ENCODE assay signal across 9 cellular contexts in the genomic region with DNA sequence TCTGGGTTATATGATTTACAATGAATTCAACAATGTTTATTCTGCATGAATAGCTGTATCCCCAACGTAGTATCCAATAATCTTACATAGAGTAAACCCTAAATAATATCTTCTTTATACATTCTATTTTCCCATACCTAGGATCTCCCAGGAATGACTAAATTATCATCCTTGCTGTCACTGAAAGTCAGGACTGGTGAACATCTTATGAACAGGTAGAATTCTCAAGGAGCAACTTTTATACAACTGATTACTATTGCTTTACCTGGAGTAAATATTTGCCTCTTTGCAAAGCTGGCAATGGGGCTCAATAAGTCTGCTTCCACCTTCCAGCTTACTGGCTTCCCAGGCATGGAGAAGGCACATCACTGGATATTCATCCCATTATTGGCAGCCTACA. TPM values are rescaled to one million over a fixed set of nuclear protein-coding genes. Genes with fewer than 3 reads are reported as not detected.
"Had no signal": no experiment of that assay in that cellular context is flagged by ENCODE, and none has a peak within 500 bp of the region (broad histone marks: within the 10 kb centered on the region; RNA-seq: fewer than 3 reads in every experiment).

A gene with protein sequence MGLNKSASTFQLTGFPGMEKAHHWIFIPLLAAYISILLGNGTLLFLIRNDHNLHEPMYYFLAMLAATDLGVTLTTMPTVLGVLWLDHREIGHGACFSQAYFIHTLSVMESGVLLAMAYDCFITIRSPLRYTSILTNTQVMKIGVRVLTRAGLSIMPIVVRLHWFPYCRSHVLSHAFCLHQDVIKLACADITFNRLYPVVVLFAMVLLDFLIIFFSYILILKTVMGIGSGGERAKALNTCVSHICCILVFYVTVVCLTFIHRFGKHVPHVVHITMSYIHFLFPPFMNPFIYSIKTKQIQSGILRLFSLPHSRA (plus strand): TSS at position 301 of the 400 bp plus-strand sequence. CDS start 0 bp downstream, at position 301.

- H3K9ac ChIP-seq: KMS-11 had no signal

- DNase-seq: KBM-7, KG1 had no signal

- H3K4me2 ChIP-seq: KMS-11 had no signal

- H3K4me3 ChIP-seq: K562 had no signal

- H3K27ac ChIP-seq: HL-60, KMS-11 had no signal

- ATAC-seq: HepG2, K562 had no signal

- FAIRE-seq: HepG2, K562 had no signal

RNA-seq across cellular contexts. Expression of the gene that starts here (rescaled TPM):
- total RNA-seq: HepG2, HT-29, HT1080, K562 had no signal
- polyA plus RNA-seq: HepG2, IgD-negative memory B cell had no signal
